Comparison of ENCODE assay signal across 1 cellular context in the genomic region with DNA sequence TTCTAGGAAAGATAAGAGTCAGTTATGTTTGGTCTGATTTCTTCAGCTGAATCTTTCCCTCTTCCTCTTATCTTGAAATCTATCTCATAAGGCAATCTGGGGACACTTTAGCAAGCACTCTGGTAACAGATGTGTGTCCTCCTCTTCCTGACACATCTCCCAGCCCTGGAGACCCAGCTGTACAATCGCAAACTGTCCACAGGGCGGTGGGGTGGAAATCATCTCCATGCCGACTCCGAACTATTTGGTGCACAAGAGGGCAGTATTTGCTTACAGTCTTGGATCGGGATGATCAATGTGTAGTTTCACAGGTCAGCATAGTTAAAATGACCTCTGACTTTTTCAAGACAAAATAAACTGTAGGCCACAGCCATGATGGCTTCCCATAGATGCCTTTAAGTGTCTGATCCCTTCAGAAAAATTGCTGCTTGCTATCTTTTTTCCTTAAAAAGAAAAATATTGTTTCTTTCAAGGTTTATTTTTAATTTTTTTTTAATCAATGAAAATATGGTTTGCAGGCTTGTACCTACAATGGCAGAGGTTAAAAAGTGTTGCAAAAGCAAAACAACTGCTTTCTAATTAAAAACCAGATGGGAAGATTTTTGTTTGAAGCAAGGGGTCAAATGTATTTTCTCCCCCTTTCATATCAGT.
A peak's percentile ranks its signal among the peaks of the same experiment; 100 is the strongest.
TF ChIP-seq lines count a peak whose summit lies in the region.

No MANE protein-coding gene starts in this region.

TF ChIP-seq in IMR-90, 13 proteins besides CTCF, POLR2A, EP300 and RAD21:
- TF ChIP-seq BHLHE40 (IDR thresholded peaks at IDR 0.05; ENCODE audit: low read depth, low read length): no peak
- peak; percentile 35; the same call in 1 of the 2 replicates for TF ChIP-seq MAZ (IDR thresholded peaks at IDR 0.05; ENCODE audit: borderline replicate concordance, low read depth, low read length)
- no peak for TF ChIP-seq CEBPB (IDR thresholded peaks at IDR 0.05; ENCODE audit: low read depth, low read length)
- peak; percentile 95 for TF ChIP-seq SMC3 (IDR thresholded peaks at IDR 0.05; ENCODE audit: low read depth, low read length)
- TF ChIP-seq RFX5 (IDR thresholded peaks at IDR 0.05; ENCODE audit: low read depth, low read length): no peak
- TF ChIP-seq MAFK (IDR thresholded peaks at IDR 0.05; ENCODE audit: low read depth, low read length): peak; percentile 41; the same call in 1 of the 2 replicates
- no peak for TF ChIP-seq FOS (IDR thresholded peaks at IDR 0.05; ENCODE audit: low read depth, low read length)
